ENCODE assay signal across 3 cellular contexts in the genomic region with DNA sequence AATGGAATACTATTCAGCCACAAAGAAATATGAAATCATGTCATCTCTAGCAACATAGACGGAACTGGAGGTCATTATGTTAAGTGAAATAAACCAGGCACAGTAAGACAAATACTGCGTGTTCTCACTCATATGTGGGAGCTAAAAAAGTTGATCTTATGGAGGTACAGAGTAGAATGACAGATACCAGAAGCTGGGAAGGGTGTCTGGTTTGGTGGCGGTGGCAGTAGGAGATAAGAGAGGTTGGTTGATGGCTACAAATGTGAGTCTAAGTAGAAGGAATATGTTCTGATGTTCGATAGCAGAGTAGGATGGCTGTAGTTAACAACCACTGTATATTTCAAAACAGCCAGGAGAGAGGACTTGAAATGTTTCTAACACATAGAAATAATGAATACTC.
"Had no signal": no experiment of that assay in that cellular context is flagged by ENCODE, and none has a peak within 500 bp of the region (broad histone marks: within the 10 kb centered on the region; RNA-seq: fewer than 3 reads in every experiment).

No MANE protein-coding gene starts in this region.

- H3K4me3 ChIP-seq: GM12878 had no signal

- ATAC-seq: GM12878 had no signal

- DNase-seq: GDM1, GF-D8 had no signal
